In the genomic region with DNA sequence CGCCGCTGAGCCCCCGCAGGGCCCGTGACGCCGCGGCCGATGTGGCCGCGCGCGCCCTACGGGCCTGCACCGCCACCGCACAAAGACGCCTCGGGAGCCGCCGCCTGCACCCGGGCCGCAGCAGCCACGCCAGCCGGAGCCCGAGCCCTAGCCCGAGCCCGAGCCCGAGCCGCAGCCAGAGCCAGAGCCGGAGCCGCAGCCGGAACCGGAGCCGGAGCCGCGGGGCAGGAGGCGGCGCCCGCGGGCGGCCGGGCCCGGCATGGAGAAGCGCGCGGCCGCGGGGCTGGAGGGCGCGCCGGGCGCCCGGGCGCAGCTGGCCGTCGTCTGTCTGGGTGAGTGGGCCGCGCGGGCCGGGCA, we compare ENCODE assay signal across 11 cellular contexts. TPM values are rescaled to one million over a fixed set of nuclear protein-coding genes. Genes with fewer than 3 reads are reported as not detected.
A peak's percentile ranks its signal among the peaks of the same experiment; 100 is the strongest.
DNase-seq lines count a peak whose midpoint lies in the region; ATAC-seq, FAIRE-seq and TF ChIP-seq lines count a peak whose summit lies in the region.
"Had no signal": no experiment of that assay in that cellular context is flagged by ENCODE, and none has a peak within 500 bp of the region (broad histone marks: within the 10 kb centered on the region; RNA-seq: fewer than 3 reads in every experiment).

No MANE protein-coding gene starts in this region.

- CTCF ChIA-PET in A549 (lab: Yijun Ruan, JAX), result interaction anchor here (1.1 to 16.7 kb wide), 8 partner anchors 9 to 576 kb away, joined by 3 to 279 read pairs (median 8); no protein-coding TSS in a partner anchor
- CTCF ChIA-PET in activated CD4-positive, alpha-beta T cell treated with anti-CD3 and anti-CD28 coated beads, Interleukin-2, amount 10 ng/mL, durations not matched to agents 7 days and 5 days (lab: Charles Lee), result no interaction called here

- peaks cover 41 to 68% of the 10 kb centered on the region in 2 donors for H3K27me3 Mint-ChIP-seq in effector memory CD8-positive, alpha-beta T cell
- H3K27me3 Mint-ChIP-seq in activated CD4-positive, alpha-beta T cell treated with anti-CD3 and anti-CD28 coated beads, Interleukin-2, amount 10 ng/mL, durations not matched to agents 7 days and 5 days, result peaks cover 39% of the 10 kb centered on the region

- 0% methylated on average over 32 of the region's 59 CpGs for WGBS in A549 (ENCODE audit: missing lambda C conversion rate)
- 0 to 1% methylated on average over 35 to 52 of the region's 59 CpGs for WGBS in mesodermal cell (ENCODE audit: insufficient coverage in 2 of 2), 2 experiments

- peaks cover 15% of the 10 kb centered on the region for H3K36me3 ChIP-seq in mesodermal cell (ENCODE audit: control insufficient read depth, insufficient read depth, low read length)

- no peak for TF ChIP-seq EP300 in A549 (IDR thresholded peaks at IDR 0.05)

- H3K4me1 Mint-ChIP-seq in effector memory CD8-positive, alpha-beta T cell (ENCODE audit: low read depth in 2 of 2), result peaks cover 0 to 5% of the 10 kb centered on the region in 2 donors
- H3K4me1 Mint-ChIP-seq in activated CD4-positive, alpha-beta T cell treated with anti-CD3 and anti-CD28 coated beads, Interleukin-2, amount 10 ng/mL, durations not matched to agents 7 days and 5 days, result no peaks in the 10 kb centered on the region

- DNase-seq in A549 (ENCODE audit: low read depth in 1 of 2, low spot score in 1 of 2), result no peak
- no peak for DNase-seq in HFF-Myc (ENCODE audit: extremely low read depth, low read depth)
- DNase-seq in effector memory CD8-positive, alpha-beta T cell, result no peak
- DNase-seq in SW 1271 (lab: John Stamatoyannopoulos, UW), result no peak
- DNase-seq in OCI-M2 (lab: John Stamatoyannopoulos, UW; ENCODE audit: unreplicated experiment), result no peak
- DNase-seq in activated CD4-positive, alpha-beta T cell treated with anti-CD3 and anti-CD28 coated beads, Interleukin-2, amount 10 ng/mL, durations not matched to agents 7 days and 5 days, result no peak

- H3K27ac ChIP-seq in A549, result peak overlapping the region; percentile 71 to 91
- no peak overlapping the region for H3K27ac ChIP-seq in mesodermal cell (ENCODE audit: low read depth, low read length, severe bottlenecking)

- H3K4me3 ChIP-seq in A549, result peak overlapping the region; percentile 69
- H3K4me3 ChIP-seq in HFF-Myc (replicated peaks; ENCODE audit: low read depth, low read length), result peak overlapping the region; percentile 64
- peak overlapping the region; percentile 60 for H3K4me3 ChIP-seq in mesodermal cell (ENCODE audit: extremely low read depth, insufficient read depth, low read length, poor library complexity, severe bottlenecking)

- H3K9me3 ChIP-seq in A549 (no peaks in the 10 kb centered on the region), mesodermal cell (ENCODE audit: control insufficient read depth, low read length) (no peaks in the 10 kb centered on the region)

- H3K4me1 ChIP-seq in A549, result peaks cover 10% of the 10 kb centered on the region; the same call in 2 of the 3 replicates
- no peaks in the 10 kb centered on the region for H3K4me1 ChIP-seq in mesodermal cell (ENCODE audit: control insufficient read depth, insufficient read depth, low read length, poor library complexity, severe bottlenecking)

- FAIRE-seq in A549 (lab: Jason Lieb, UNC), result no peak
- FAIRE-seq: G401.6 had no signal

- TF ChIP-seq CTCF in A549 (IDR thresholded peaks at IDR 0.05) (no peak), HFF-Myc (IDR thresholded peaks at IDR 0.05; ENCODE audit: low read depth, low read length, missing control alignments) (no peak)

- peak overlapping the region; percentile 92 for H3K4me2 ChIP-seq in A549

- no peak overlapping the region for H3K4me3 Mint-ChIP-seq in effector memory CD8-positive, alpha-beta T cell
- no peak overlapping the region for H3K4me3 Mint-ChIP-seq in activated CD4-positive, alpha-beta T cell treated with anti-CD3 and anti-CD28 coated beads, Interleukin-2, amount 10 ng/mL, durations not matched to agents 7 days and 5 days

- H3K9me3 Mint-ChIP-seq in effector memory CD8-positive, alpha-beta T cell, result no peaks in the 10 kb centered on the region
- no peaks in the 10 kb centered on the region for H3K9me3 Mint-ChIP-seq in activated CD4-positive, alpha-beta T cell treated with anti-CD3 and anti-CD28 coated beads, Interleukin-2, amount 10 ng/mL, durations not matched to agents 7 days and 5 days
- H3K9me3 Mint-ChIP-seq: activated naive CD4-positive, alpha-beta T cell treated with anti-CD3 and anti-CD28 coated beads, Interleukin-2, amount 50 U/mL, for 72 hours; type B pancreatic cell had no signal

- TF ChIP-seq POLR2A in A549 (IDR thresholded peaks at IDR 0.05; ENCODE audit: low read length), result no peak

- no peak overlapping the region for H3K27ac Mint-ChIP-seq in effector memory CD8-positive, alpha-beta T cell
- no peak overlapping the region for H3K27ac Mint-ChIP-seq in activated CD4-positive, alpha-beta T cell treated with anti-CD3 and anti-CD28 coated beads, Interleukin-2, amount 10 ng/mL, durations not matched to agents 7 days and 5 days
- H3K27ac Mint-ChIP-seq: activated naive CD4-positive, alpha-beta T cell treated with anti-CD3 and anti-CD28 coated beads, Interleukin-2, amount 50 U/mL, for 72 hours had no signal

- H3K36me3 Mint-ChIP-seq in effector memory CD8-positive, alpha-beta T cell (ENCODE audit: insufficient read depth), result no peaks in the 10 kb centered on the region
- H3K36me3 Mint-ChIP-seq in activated CD4-positive, alpha-beta T cell treated with anti-CD3 and anti-CD28 coated beads, Interleukin-2, amount 10 ng/mL, durations not matched to agents 7 days and 5 days (ENCODE audit: low read depth), result no peaks in the 10 kb centered on the region
- H3K36me3 Mint-ChIP-seq: activated naive CD4-positive, alpha-beta T cell treated with anti-CD3 and anti-CD28 coated beads, Interleukin-2, amount 50 U/mL, for 72 hours; type B pancreatic cell had no signal

- POLR2A ChIA-PET in A549 (lab: Yijun Ruan, JAX), result interaction anchor here (1.6 to 2.5 kb wide), 2 partner anchors 18 kb away, joined by 4 to 20 read pairs; no protein-coding TSS in a partner anchor
- POLR2A ChIA-PET in activated CD4-positive, alpha-beta T cell treated with anti-CD3 and anti-CD28 coated beads, Interleukin-2, amount 10 ng/mL, durations not matched to agents 7 days and 5 days (lab: Charles Lee), result no interaction called here

- TF ChIP-seq RAD21 in A549 (conservative IDR thresholded peaks at IDR 0.05 in 1 of 2, IDR thresholded peaks at IDR 0.05 in 1 of 2), result no peak

- ATAC-seq in A549 (peak; percentile 16 to 49), HG03469 (IDR thresholded peaks at IDR 0.05; ENCODE audit: unreplicated experiment) (no peak)
- peak; percentile 19 for ATAC-seq in effector memory CD8-positive, alpha-beta T cell (replicated peaks)

TF ChIP-seq in A549, 52 proteins besides CTCF, POLR2A, EP300 and RAD21:
- no peak for TF ChIP-seq ZSCAN20 (CRISPR knock-in tag; IDR thresholded peaks at IDR 0.05)
- TF ChIP-seq HOXB5 (CRISPR knock-in tag; IDR thresholded peaks at IDR 0.05), result 0 out of 2 replicates have a peak, but pooled peaks have one; percentile 13

RNA-seq across cellular contexts. Expression of a gene that starts 0.4 kb away (rescaled TPM):
- polyA plus RNA-seq in A549 (2011; rRNA removed), result 10.9 and 16.1 TPM in 2 replicates
- polyA plus RNA-seq in A549 (2012; cell fraction: cytosol; rRNA removed), result 26.6 and 50.9 TPM in 2 replicates
- 46.0 and 78.2 TPM in 2 replicates for polyA plus RNA-seq in A549 (2012; cell fraction: nucleus; rRNA removed)
- polyA plus RNA-seq in A549 (2017; fragmentation: RNase III; extraction: RNeasy Plus Mini Kit Qiagen cat#74134 plus additional on column Dnase treatment), result 22.7 to 25.1 TPM (median 24.5 TPM) in 3 replicates
- 6.1 and 12.6 TPM in 2 replicates for polyA minus RNA-seq in A549 (2011; rRNA and poly(A)+ RNA removed)
- 15.7 TPM for polyA plus RNA-seq in mesodermal cell (2013, experiment 1 of 2)
- polyA plus RNA-seq in mesodermal cell (2013, experiment 2 of 2), result 16.4 TPM
- total RNA-seq in activated CD4-positive, alpha-beta T cell treated with anti-CD3 and anti-CD28 coated beads, Interleukin-2, amount 10 ng/mL, durations not matched to agents 7 days and 5 days, result under 1 TPM; 0.08 to 0.20 TPM

RNA-seq across cellular contexts. Expression of a gene that starts 31.1 kb away (rescaled TPM):
- polyA plus RNA-seq in A549 (2011; rRNA removed), result 0.05 and 0.13 TPM in 2 replicates
- 0.12 and 0.13 TPM in 2 replicates for polyA plus RNA-seq in A549 (2012; cell fraction: cytosol; rRNA removed)
- 0.50 and 0.77 TPM in 2 replicates for polyA plus RNA-seq in A549 (2012; cell fraction: nucleus; rRNA removed)
- polyA plus RNA-seq in A549 (2017; fragmentation: RNase III; extraction: RNeasy Plus Mini Kit Qiagen cat#74134 plus additional on column Dnase treatment), result 0.13 to 0.26 TPM (median 0.20 TPM) in 3 replicates
- polyA minus RNA-seq in A549 (2011; rRNA and poly(A)+ RNA removed), result 0.15 and 0.58 TPM in 2 replicates
- 0.59 TPM for polyA plus RNA-seq in mesodermal cell (2013, experiment 1 of 2)
- 0.66 TPM for polyA plus RNA-seq in mesodermal cell (2013, experiment 2 of 2)
- not detected for total RNA-seq in activated CD4-positive, alpha-beta T cell treated with anti-CD3 and anti-CD28 coated beads, Interleukin-2, amount 10 ng/mL, durations not matched to agents 7 days and 5 days
- total RNA-seq: activated naive CD4-positive, alpha-beta T cell treated with anti-CD3 and anti-CD28 coated beads, Interleukin-2, amount 50 U/mL, for 72 hours had no signal
